34 cellular contexts compared by ENCODE assay signal in the genomic region with DNA sequence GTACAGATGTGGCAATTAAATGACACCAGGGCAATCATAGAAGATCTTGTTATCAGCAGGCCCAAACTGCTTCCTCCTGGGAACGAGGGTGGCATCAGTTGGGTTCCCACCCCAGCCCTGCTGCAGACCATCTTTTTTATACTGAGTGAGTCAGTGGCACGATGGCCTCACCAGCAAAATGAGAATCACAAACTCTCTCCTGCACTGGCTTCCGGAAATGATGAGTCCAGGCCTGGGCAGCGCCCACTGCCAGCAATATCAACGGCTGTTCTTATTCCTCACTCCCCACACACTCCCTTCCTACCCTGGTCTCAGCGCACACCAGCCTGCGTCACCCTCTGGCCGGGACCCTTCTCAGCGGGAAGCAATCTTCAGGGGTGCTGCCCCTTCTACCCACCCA.
"Had no signal": no experiment of that assay in that cellular context is flagged by ENCODE, and none has a peak within 500 bp of the region (broad histone marks: within the 10 kb centered on the region; RNA-seq: fewer than 3 reads in every experiment).

No MANE protein-coding gene starts in this region.

- H3K9me3 ChIP-seq: colonic mucosa, gastrocnemius medialis, right lobe of liver, transverse colon had no signal

- H3K4me2 ChIP-seq: neural progenitor cell, smooth muscle cell had no signal

- DNase-seq: activated CD4-positive, alpha-beta memory T cell treated with anti-CD3 and anti-CD28 coated beads, Interleukin-2, amount 10 ng/mL, durations not matched to agents 7 days and 5 days; activated CD4-positive, alpha-beta T cell treated with anti-CD3 and anti-CD28 coated beads, Interleukin-2, amount 10 ng/mL, durations not matched to agents 24 days and 14 days; activated CD4-positive, CD25-positive, alpha-beta regulatory T cell treated with anti-CD3 and anti-CD28 coated beads, Interleukin-2, amount 50 U/mL, for 72 hours; activated naive CD4-positive, alpha-beta T cell treated with Interleukin-2 at 50 U/mL for 16 hours; activated T-cell treated with anti-CD3 and anti-CD28 coated beads, Interleukin-2, amount 50 U/mL, for 4 hours; anterior cingulate cortex; body of pancreas; cerebellar nuclear complex; colonic mucosa; effector memory CD4-positive, alpha-beta T cell; erythroblast; gastrocnemius medialis; glutamatergic neuron; hypothalamus; immature natural killer cell; kidney; left colon; midbrain; naive thymus-derived CD4-positive, alpha-beta T cell; right lobe of liver; stimulated activated CD4-positive, alpha-beta T cell treated with anti-CD3 and anti-CD28 coated beads, Interleukin-1b, Interleukin-23, amount 100 ng/mL, for 48 hours; stimulated activated naive B cell treated with anti-CD40 and anti-IgM and Interleukin-4, amounts not matched to agents 10 μg/mL and 1 μg/mL and 100 μg/mL, for 72 hours; SW 1271; T-helper 9 cell; transverse colon; WERI-Rb-1 had no signal

- H3K27me3 ChIP-seq: body of pancreas, colonic mucosa, neural progenitor cell, right lobe of liver had no signal

- H3K4me3 Mint-ChIP-seq: activated CD4-positive, alpha-beta memory T cell treated with anti-CD3 and anti-CD28 coated beads, Interleukin-2, amount 10 ng/mL, durations not matched to agents 7 days and 5 days; activated CD4-positive, alpha-beta T cell treated with anti-CD3 and anti-CD28 coated beads, Interleukin-2, amount 10 ng/mL, durations not matched to agents 24 days and 14 days; activated naive CD8-positive, alpha-beta T cell; activated T-cell treated with anti-CD3 and anti-CD28 coated beads, Interleukin-2, amount 50 U/mL, for 4 hours; activated T-helper 17 cell treated with anti-CD3 and anti-CD28 coated beads, Interleukin-2, amount 50 U/mL, for 72 hours; immature natural killer cell; memory B cell; naive thymus-derived CD4-positive, alpha-beta T cell; neural progenitor cell; stimulated activated naive B cell treated with anti-CD40 and anti-IgM and Interleukin-4, amounts not matched to agents 10 μg/mL and 1 μg/mL and 100 μg/mL, for 72 hours; T-helper 1 cell treated with Interleukin-12 subunit alpha and Interleukin-12 subunit beta and Interleukin-4 antibody, amounts not matched to agents 30 μg/mL and 1 μg/mL, for 36 hours had no signal

- H3K4me1 Mint-ChIP-seq: activated CD4-positive, alpha-beta memory T cell treated with anti-CD3 and anti-CD28 coated beads, Interleukin-2, amount 10 ng/mL, durations not matched to agents 7 days and 5 days; activated CD4-positive, alpha-beta T cell treated with anti-CD3 and anti-CD28 coated beads, Interleukin-2, amount 10 ng/mL, durations not matched to agents 24 days and 14 days; activated T-helper 17 cell treated with anti-CD3 and anti-CD28 coated beads, Interleukin-2, amount 50 U/mL, for 72 hours; immature natural killer cell; memory B cell; naive thymus-derived CD4-positive, alpha-beta T cell; stimulated activated naive B cell treated with anti-CD40 and anti-IgM and Interleukin-4, amounts not matched to agents 10 μg/mL and 1 μg/mL and 100 μg/mL, for 72 hours had no signal

- H3K36me3 ChIP-seq: colonic mucosa, gastrocnemius medialis, neural progenitor cell, right lobe of liver, suprapubic skin, transverse colon, WERI-Rb-1 had no signal

- H3K4me3 ChIP-seq: body of pancreas, colonic mucosa, dorsolateral prefrontal cortex, gastrocnemius medialis, neural progenitor cell, right lobe of liver, smooth muscle cell, suprapubic skin, transverse colon had no signal

- H2AFZ ChIP-seq: neural progenitor cell had no signal

- H3K9ac ChIP-seq: neural progenitor cell had no signal

- H3K27me3 Mint-ChIP-seq: activated CD4-positive, alpha-beta memory T cell treated with anti-CD3 and anti-CD28 coated beads, Interleukin-2, amount 10 ng/mL, durations not matched to agents 7 days and 5 days; memory B cell had no signal

- H3K9me3 Mint-ChIP-seq: activated CD4-positive, alpha-beta memory T cell treated with anti-CD3 and anti-CD28 coated beads, Interleukin-2, amount 10 ng/mL, durations not matched to agents 7 days and 5 days; activated T-cell treated with anti-CD3 and anti-CD28 coated beads, Interleukin-2, amount 50 U/mL, for 4 hours; immature natural killer cell; memory B cell had no signal

- H3K27ac ChIP-seq: body of pancreas, colonic mucosa, dorsolateral prefrontal cortex, gastrocnemius medialis, neural progenitor cell, right lobe of liver, suprapubic skin, transverse colon had no signal

- H3K27ac Mint-ChIP-seq: activated CD4-positive, alpha-beta memory T cell treated with anti-CD3 and anti-CD28 coated beads, Interleukin-2, amount 10 ng/mL, durations not matched to agents 7 days and 5 days; activated CD4-positive, alpha-beta T cell treated with anti-CD3 and anti-CD28 coated beads, Interleukin-2, amount 10 ng/mL, durations not matched to agents 24 days and 14 days; activated naive CD8-positive, alpha-beta T cell; activated T-helper 17 cell treated with anti-CD3 and anti-CD28 coated beads, Interleukin-2, amount 50 U/mL, for 72 hours; immature natural killer cell; memory B cell; naive thymus-derived CD4-positive, alpha-beta T cell; stimulated activated naive B cell treated with anti-CD40 and anti-IgM and Interleukin-4, amounts not matched to agents 10 μg/mL and 1 μg/mL and 100 μg/mL, for 72 hours; T-helper 1 cell treated with Interleukin-12 subunit alpha and Interleukin-12 subunit beta and Interleukin-4 antibody, amounts not matched to agents 30 μg/mL and 1 μg/mL, for 36 hours had no signal

- H3K36me3 Mint-ChIP-seq: activated naive CD8-positive, alpha-beta T cell; immature natural killer cell; memory B cell; naive thymus-derived CD4-positive, alpha-beta T cell; neural progenitor cell; stimulated activated naive B cell treated with anti-CD40 and anti-IgM and Interleukin-4, amounts not matched to agents 10 μg/mL and 1 μg/mL and 100 μg/mL, for 72 hours had no signal

- H3K4me1 ChIP-seq: body of pancreas, colonic mucosa, gastrocnemius medialis, neural progenitor cell, right lobe of liver, suprapubic skin, transverse colon had no signal

- ATAC-seq: activated T-cell treated with anti-CD3 and anti-CD28 coated beads, Interleukin-2, amount 50 U/mL, for 4 hours; activated T-helper 17 cell treated with anti-CD3 and anti-CD28 coated beads, Interleukin-2, amount 50 U/mL, for 72 hours; body of pancreas; gastrocnemius medialis; naive thymus-derived CD4-positive, alpha-beta T cell; right lobe of liver; stimulated activated naive B cell treated with anti-CD40 and anti-IgM and Interleukin-4, amounts not matched to agents 10 μg/mL and 1 μg/mL and 100 μg/mL, for 72 hours had no signal
